ENCODE assay signal across 1 cellular context in the genomic region with DNA sequence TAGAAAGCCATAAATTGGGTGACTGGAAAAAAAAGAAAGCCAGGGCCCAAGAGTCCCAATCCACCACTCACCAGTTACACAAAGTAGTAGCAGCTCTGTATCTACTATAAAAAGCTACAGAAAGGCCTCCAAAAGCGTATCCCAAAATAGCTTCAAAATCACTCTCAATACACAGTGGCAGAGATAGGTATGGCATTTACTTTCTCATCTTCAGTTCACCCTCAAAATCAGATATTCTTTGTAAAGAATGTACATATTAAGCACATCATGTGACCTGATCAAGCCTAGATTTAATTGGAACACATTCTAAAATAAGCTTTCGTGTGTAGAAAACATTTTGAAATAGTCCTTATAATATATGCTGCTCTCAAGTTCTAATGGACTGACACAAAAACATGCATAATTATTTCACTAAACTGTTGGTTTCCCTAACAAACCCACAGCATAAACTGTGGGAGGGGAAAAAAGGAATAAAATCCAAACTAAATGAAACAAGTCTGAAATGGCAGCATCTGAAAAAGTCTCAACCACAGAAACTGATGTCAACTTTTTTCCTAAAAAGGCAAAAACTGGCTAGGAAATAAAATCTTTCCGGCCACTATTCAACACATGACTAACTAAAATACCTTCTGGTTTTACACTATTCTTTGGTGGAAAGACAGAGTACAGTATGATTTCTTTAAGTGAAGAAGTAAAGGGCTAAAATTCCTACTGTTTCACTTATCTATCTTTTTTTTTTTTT.
TF ChIP-seq lines count a peak whose summit lies in the region.

No MANE protein-coding gene starts in this region.

TF ChIP-seq in WTC11, 78 proteins besides CTCF, POLR2A, EP300 and RAD21 (continued from another document):
- TF ChIP-seq, protein P1, sequence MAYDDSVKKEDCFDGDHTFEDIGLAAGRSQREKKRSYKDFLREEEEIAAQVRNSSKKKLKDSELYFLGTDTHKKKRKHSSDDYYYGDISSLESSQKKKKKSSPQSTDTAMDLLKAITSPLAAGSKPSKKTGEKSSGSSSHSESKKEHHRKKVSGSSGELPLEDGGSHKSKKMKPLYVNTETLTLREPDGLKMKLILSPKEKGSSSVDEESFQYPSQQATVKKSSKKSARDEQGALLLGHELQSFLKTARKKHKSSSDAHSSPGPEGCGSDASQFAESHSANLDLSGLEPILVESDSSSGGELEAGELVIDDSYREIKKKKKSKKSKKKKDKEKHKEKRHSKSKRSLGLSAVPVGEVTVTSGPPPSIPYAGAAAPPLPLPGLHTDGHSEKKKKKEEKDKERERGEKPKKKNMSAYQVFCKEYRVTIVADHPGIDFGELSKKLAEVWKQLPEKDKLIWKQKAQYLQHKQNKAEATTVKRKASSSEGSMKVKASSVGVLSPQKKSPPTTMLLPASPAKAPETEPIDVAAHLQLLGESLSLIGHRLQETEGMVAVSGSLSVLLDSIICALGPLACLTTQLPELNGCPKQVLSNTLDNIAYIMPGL (CRISPR knock-in tag; IDR thresholded peaks at IDR 0.05) = no peak
- TF ChIP-seq HMGA2 (CRISPR knock-in tag; IDR thresholded peaks at IDR 0.05) (no peak), ZNF317 (CRISPR knock-in tag; IDR thresholded peaks at IDR 0.05; ENCODE audit: borderline replicate concordance, low read depth) (no peak), ZNF263 (CRISPR knock-in tag; IDR thresholded peaks at IDR 0.05; ENCODE audit: low read depth) (no peak)
- TF ChIP-seq, protein P2, sequence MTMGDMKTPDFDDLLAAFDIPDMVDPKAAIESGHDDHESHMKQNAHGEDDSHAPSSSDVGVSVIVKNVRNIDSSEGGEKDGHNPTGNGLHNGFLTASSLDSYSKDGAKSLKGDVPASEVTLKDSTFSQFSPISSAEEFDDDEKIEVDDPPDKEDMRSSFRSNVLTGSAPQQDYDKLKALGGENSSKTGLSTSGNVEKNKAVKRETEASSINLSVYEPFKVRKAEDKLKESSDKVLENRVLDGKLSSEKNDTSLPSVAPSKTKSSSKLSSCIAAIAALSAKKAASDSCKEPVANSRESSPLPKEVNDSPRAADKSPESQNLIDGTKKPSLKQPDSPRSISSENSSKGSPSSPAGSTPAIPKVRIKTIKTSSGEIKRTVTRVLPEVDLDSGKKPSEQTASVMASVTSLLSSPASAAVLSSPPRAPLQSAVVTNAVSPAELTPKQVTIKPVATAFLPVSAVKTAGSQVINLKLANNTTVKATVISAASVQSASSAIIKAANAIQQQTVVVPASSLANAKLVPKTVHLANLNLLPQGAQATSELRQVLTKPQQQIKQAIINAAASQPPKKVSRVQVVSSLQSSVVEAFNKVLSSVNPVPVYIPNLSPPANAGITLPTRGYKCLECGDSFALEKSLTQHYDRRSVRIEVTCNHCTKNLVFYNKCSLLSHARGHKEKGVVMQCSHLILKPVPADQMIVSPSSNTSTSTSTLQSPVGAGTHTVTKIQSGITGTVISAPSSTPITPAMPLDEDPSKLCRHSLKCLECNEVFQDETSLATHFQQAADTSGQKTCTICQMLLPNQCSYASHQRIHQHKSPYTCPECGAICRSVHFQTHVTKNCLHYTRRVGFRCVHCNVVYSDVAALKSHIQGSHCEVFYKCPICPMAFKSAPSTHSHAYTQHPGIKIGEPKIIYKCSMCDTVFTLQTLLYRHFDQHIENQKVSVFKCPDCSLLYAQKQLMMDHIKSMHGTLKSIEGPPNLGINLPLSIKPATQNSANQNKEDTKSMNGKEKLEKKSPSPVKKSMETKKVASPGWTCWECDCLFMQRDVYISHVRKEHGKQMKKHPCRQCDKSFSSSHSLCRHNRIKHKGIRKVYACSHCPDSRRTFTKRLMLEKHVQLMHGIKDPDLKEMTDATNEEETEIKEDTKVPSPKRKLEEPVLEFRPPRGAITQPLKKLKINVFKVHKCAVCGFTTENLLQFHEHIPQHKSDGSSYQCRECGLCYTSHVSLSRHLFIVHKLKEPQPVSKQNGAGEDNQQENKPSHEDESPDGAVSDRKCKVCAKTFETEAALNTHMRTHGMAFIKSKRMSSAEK (CRISPR knock-in tag; IDR thresholded peaks at IDR 0.05; ENCODE audit: borderline replicate concordance) = no peak
